ENCODE assay signal across 8 cellular contexts in the genomic region with DNA sequence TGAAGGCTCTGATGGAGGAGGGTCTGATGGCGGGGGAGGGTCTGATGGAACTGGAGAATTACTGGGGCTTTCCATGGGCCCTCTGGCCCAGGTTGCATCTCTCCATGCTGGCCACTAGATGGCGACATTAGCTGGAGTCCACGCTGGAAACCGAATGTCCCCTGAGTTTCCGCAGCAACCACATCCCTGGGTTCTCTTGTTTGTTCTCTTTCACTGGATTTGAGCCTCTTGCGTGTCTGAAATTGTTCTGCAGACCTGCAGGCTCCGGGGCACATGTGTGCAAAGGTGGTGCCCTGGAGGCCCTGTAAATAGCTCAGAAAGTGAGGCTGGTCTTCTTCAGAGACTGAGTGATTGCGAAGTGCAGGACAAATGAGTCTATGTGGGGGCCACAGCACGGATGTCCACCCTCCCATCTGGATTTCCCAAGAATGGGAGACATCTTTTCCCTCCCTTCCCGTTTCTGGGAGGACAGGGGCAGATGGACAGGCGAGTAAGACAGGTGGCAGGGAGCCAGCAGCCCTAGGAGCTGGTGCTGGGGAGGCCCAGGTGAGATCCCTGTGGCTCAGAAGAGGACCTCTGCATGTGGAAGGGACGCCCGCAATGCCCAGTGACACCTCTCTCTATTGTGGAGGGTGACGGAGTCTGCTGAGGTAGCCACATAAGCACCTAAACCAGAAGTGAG.
DNase-seq lines count a peak whose midpoint lies in the region; ATAC-seq, FAIRE-seq and TF ChIP-seq lines count a peak whose summit lies in the region.

No MANE protein-coding gene starts in this region.

- no peaks in the 10 kb centered on the region for H3K36me3 ChIP-seq in thoracic aorta

- FAIRE-seq in frontal cortex (lab: Jason Lieb, UNC): no peak

- H3K27me3 ChIP-seq in thoracic aorta (replicated peaks; ENCODE audit: insufficient read depth): no peaks in the 10 kb centered on the region

- no peaks in the 10 kb centered on the region for H3K9me3 ChIP-seq in thoracic aorta

- H3K4me1 ChIP-seq in thoracic aorta (ENCODE audit: control insufficient read depth in 1 of 2, low read depth in 2 of 2): no peaks in the 10 kb centered on the region

- H3K4me3 ChIP-seq in thoracic aorta: no peak overlapping the region

- ATAC-seq in thoracic aorta (ENCODE audit: insufficient number of reproducible peaks, low FRiP score, low read depth): no peak
- no peak for ATAC-seq in GM21825 (IDR thresholded peaks at IDR 0.05; ENCODE audit: unreplicated experiment)

- no peak overlapping the region for H3K27ac ChIP-seq in thoracic aorta

- peak; percentile 96 for TF ChIP-seq CTCF in thoracic aorta (IDR thresholded peaks at IDR 0.05)

- DNase-seq in DMS53 treated with DMSO at 0.1 percent for 48 hours (lab: John Stamatoyannopoulos, UW; ENCODE audit: unreplicated experiment) (peak; percentile 43), LoVo (ENCODE audit: low spot score) (peak; percentile 73), SIG-M5 (lab: John Stamatoyannopoulos, UW) (peak; percentile 21), frontal cortex (ENCODE audit: low spot score in 2 of 2) (peak; percentile 87 to 92), nucleus accumbens (lab: John Stamatoyannopoulos, UW) (peak in 46 of 56 donors; percentile 21 to 77 (median 45)), thoracic aorta (ENCODE audit: low spot score) (no peak)
- peak; percentile 85 for DNase-seq in activated effector memory CD4-positive, alpha-beta T cell treated with anti-CD3 and anti-CD28 coated beads, Interleukin-2, amount 50 U/mL, for 16 hours
